In genomic region chr5:146717951-146718350, GRCh38 we compare ENCODE assay signal across 23 cellular contexts.
"Had no signal": no experiment of that assay in that cellular context is flagged by ENCODE, and none has a peak within 500 bp of the region (broad histone marks: within the 10 kb centered on the region; RNA-seq: fewer than 3 reads in every experiment).

No MANE protein-coding gene starts in this region.

- H3K4me3 ChIP-seq: colonic mucosa, left ventricle myocardium inferior, lower lobe of right lung, prostate gland, right lobe of liver, spleen, tibial artery, upper lobe of left lung, uterus had no signal

- H3K9ac ChIP-seq: parathyroid adenoma had no signal

- H3K9me3 ChIP-seq: colonic mucosa, left ventricle myocardium inferior, lower lobe of right lung, prostate gland, right lobe of liver, spleen, tibial artery, upper lobe of left lung, uterus had no signal

- H3K27ac ChIP-seq: colonic mucosa, left ventricle myocardium inferior, lower lobe of right lung, parathyroid adenoma, prostate gland, right lobe of liver, spleen, tibial artery, upper lobe of left lung, uterus had no signal

- ATAC-seq: left cardiac atrium; lower lobe of right lung; natural killer cell treated with Interleukin-12 subunit alpha and Interleukin-12 subunit beta and Interleukin-15 and Interleukin-18, amount 100 ng/mL, for 72 hours; right lobe of liver; stimulated activated memory B cell treated with anti-CD40 and anti-IgM and Interleukin-4, amounts not matched to agents 10 μg/mL and 1 μg/mL and 100 μg/mL, for 72 hours had no signal

- H3K79me2 ChIP-seq: parathyroid adenoma had no signal

- H3K27me3 Mint-ChIP-seq: natural killer cell treated with Interleukin-12 subunit alpha and Interleukin-12 subunit beta and Interleukin-15 and Interleukin-18, amount 100 ng/mL, for 72 hours; stimulated activated memory B cell treated with anti-CD40 and anti-IgM and Interleukin-4, amounts not matched to agents 10 μg/mL and 1 μg/mL and 100 μg/mL, for 72 hours; stimulated activated naive CD8-positive, alpha-beta T cell treated with anti-CD3 and anti-CD28 coated beads, Interleukin-15, Interleukin-2, amounts not matched to agents 100 ng/mL and 50 ng/mL, for 24 hours had no signal

- H3K36me3 ChIP-seq: colonic mucosa, left ventricle myocardium inferior, lower lobe of right lung, prostate gland, right lobe of liver, spleen, tibial artery, upper lobe of left lung, uterus had no signal

- H3K27ac Mint-ChIP-seq: immature natural killer cell; memory B cell; natural killer cell treated with Interleukin-12 subunit alpha and Interleukin-12 subunit beta and Interleukin-15 and Interleukin-18, amount 100 ng/mL, for 72 hours; stimulated activated memory B cell treated with anti-CD40 and anti-IgM and Interleukin-4, amounts not matched to agents 10 μg/mL and 1 μg/mL and 100 μg/mL, for 72 hours; stimulated activated naive CD8-positive, alpha-beta T cell treated with anti-CD3 and anti-CD28 coated beads, Interleukin-15, Interleukin-2, amounts not matched to agents 100 ng/mL and 50 ng/mL, for 24 hours had no signal

- DNase-seq: colonic mucosa; effector CD4-positive, alpha-beta T cell; foreskin fibroblast; immature natural killer cell; kidney; left cardiac atrium; left ventricle myocardium inferior; lower lobe of right lung; midbrain; right lobe of liver; spleen; stimulated activated CD4-positive, alpha-beta T cell treated with anti-CD3 and anti-CD28 coated beads, Interleukin-15, amount 100 ng/mL, for 24 hours; stimulated activated CD4-positive, alpha-beta T cell treated with anti-CD3 and anti-CD28 coated beads, Interleukin-1b, Interleukin-23, amount 100 ng/mL, for 48 hours; stimulated activated CD4-positive, alpha-beta T cell treated with anti-CD3 and anti-CD28 coated beads, Interleukin-4, amount 100 ng/mL, for 24 hours; tibial artery; upper lobe of left lung; uterus had no signal

- H3K27me3 ChIP-seq: colonic mucosa, right lobe of liver, spleen, tibial artery, upper lobe of left lung, uterus had no signal

- H3K4me1 Mint-ChIP-seq: memory B cell; stimulated activated memory B cell treated with anti-CD40 and anti-IgM and Interleukin-4, amounts not matched to agents 10 μg/mL and 1 μg/mL and 100 μg/mL, for 72 hours had no signal

- H3K4me1 ChIP-seq: colonic mucosa, left ventricle myocardium inferior, lower lobe of right lung, prostate gland, right lobe of liver, spleen, upper lobe of left lung, uterus had no signal

- H3K36me3 Mint-ChIP-seq: immature natural killer cell; memory B cell; natural killer cell treated with Interleukin-12 subunit alpha and Interleukin-12 subunit beta and Interleukin-15 and Interleukin-18, amount 100 ng/mL, for 72 hours; stimulated activated memory B cell treated with anti-CD40 and anti-IgM and Interleukin-4, amounts not matched to agents 10 μg/mL and 1 μg/mL and 100 μg/mL, for 72 hours had no signal

- FAIRE-seq: kidney had no signal

- H2AFZ ChIP-seq: parathyroid adenoma had no signal

- H3K4me3 Mint-ChIP-seq: immature natural killer cell; memory B cell; natural killer cell treated with Interleukin-12 subunit alpha and Interleukin-12 subunit beta and Interleukin-15 and Interleukin-18, amount 100 ng/mL, for 72 hours; stimulated activated memory B cell treated with anti-CD40 and anti-IgM and Interleukin-4, amounts not matched to agents 10 μg/mL and 1 μg/mL and 100 μg/mL, for 72 hours; stimulated activated naive CD8-positive, alpha-beta T cell treated with anti-CD3 and anti-CD28 coated beads, Interleukin-15, Interleukin-2, amounts not matched to agents 100 ng/mL and 50 ng/mL, for 24 hours had no signal

- H3K9me3 Mint-ChIP-seq: immature natural killer cell; memory B cell; natural killer cell treated with Interleukin-12 subunit alpha and Interleukin-12 subunit beta and Interleukin-15 and Interleukin-18, amount 100 ng/mL, for 72 hours; stimulated activated memory B cell treated with anti-CD40 and anti-IgM and Interleukin-4, amounts not matched to agents 10 μg/mL and 1 μg/mL and 100 μg/mL, for 72 hours; stimulated activated naive CD8-positive, alpha-beta T cell treated with anti-CD3 and anti-CD28 coated beads, Interleukin-15, Interleukin-2, amounts not matched to agents 100 ng/mL and 50 ng/mL, for 24 hours had no signal
